1 cellular context compared by ENCODE assay signal in the genomic region with DNA sequence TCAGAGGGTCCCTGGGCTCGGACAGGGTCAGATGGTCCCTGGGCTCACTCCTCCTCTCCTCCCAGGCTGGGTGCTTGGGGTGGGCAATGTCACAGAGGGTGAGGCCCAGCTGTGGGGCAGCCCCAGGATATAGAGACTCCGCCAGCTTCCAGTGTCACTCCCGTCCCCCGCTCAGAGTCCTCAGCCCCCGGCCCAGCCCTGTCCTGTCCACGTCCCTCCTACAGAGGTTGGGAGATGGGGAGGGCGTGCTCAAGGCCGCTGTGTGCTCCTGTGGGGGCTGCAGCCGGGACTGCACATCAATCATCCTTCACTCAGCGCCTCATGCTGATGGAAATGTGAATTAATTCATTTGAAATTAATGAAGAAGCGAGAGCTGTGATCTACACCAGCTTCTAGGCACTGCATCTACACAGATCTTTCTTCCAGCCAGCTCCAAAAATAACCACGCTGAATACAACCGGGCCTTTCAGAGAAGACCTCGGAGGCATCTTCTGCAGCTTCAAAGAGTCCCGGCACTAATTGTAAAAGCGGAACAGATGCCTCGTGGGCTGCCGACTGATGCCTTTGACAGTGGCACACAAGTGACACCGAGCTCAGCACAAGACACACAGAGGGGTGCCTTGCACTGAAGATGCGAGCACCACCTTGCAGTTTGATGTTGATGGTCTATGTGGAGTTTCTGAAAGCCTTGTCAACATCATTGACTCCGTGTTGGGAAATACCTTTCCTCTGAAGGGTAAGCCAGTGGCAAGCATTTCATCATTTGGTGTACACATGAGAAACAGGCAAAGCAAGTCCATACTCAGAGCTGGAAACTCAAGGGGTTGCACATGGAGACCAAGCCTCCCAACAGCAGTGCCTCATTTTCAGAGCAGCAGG.
A peak's percentile ranks its signal among the peaks of the same experiment; 100 is the strongest.
TF ChIP-seq lines count a peak whose summit lies in the region.

No MANE protein-coding gene starts in this region.

TF ChIP-seq in HepG2, 621 proteins besides CTCF, POLR2A, EP300 and RAD21 (continued from another document and continues in another):
- no peak for TF ChIP-seq DZIP1 (CRISPR knock-in tag; IDR thresholded peaks at IDR 0.05)
- no peak for TF ChIP-seq GABPB1 (CRISPR knock-in tag; IDR thresholded peaks at IDR 0.05)
- no peak for TF ChIP-seq ZNF441 (CRISPR knock-in tag; IDR thresholded peaks at IDR 0.05; ENCODE audit: borderline replicate concordance)
- no peak for TF ChIP-seq SALL2 (CRISPR knock-in tag; IDR thresholded peaks at IDR 0.05)
- no peak for TF ChIP-seq MTA3 (CRISPR knock-in tag; IDR thresholded peaks at IDR 0.05)
- TF ChIP-seq, protein P1, sequence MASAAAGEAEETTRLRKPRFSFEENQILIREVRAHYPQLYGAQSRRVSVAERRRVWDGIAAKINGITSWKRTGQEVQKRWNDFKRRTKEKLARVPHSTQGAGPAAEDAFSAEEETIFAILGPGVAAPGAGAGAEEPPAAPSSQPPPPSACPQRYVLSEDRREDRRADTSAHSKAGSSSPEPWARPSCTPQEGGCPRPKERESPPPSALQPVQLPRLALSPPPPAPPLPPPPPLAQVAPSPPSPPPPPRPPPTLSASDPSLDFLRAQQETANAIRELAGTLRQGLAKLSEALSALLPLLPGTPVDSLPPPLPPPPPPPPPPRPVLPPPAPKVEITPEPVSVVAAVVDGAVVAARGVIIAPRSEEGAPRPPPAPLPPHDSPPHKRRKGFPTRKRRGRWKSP (CRISPR knock-in tag; IDR thresholded peaks at IDR 0.05): no peak
- no peak for TF ChIP-seq ATF2 (CRISPR knock-in tag; IDR thresholded peaks at IDR 0.05)
- TF ChIP-seq GTF2F1 (IDR thresholded peaks at IDR 0.05; ENCODE audit: low read length): no peak
- TF ChIP-seq PCBP2 (optimal IDR thresholded peaks at IDR 0.05; ENCODE audit: low read depth, low read length, poor library complexity, severe bottlenecking): no peak
- TF ChIP-seq NFE2 (CRISPR knock-in tag; IDR thresholded peaks at IDR 0.05): no peak
- TF ChIP-seq, protein P2, sequence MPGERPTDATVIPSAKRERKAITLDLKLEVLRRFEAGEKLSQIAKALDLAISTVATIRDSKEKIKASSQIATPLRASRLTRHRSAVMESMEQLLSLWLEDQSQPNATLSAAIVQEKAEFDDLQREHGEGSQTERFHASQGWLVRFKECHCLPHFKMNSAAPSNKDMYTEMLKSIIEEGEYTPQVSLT (CRISPR knock-in tag; IDR thresholded peaks at IDR 0.05; ENCODE audit: borderline replicate concordance, low read depth): no peak
- TF ChIP-seq FOXA3 (CRISPR knock-in tag; IDR thresholded peaks at IDR 0.05): peak; percentile 55; the same call in 1 of the 2 replicates
- no peak for TF ChIP-seq ZNF644 (CRISPR knock-in tag; IDR thresholded peaks at IDR 0.05; ENCODE audit: low read depth)
- no peak for TF ChIP-seq CENPX (CRISPR knock-in tag; IDR thresholded peaks at IDR 0.05)
- TF ChIP-seq, protein P3, sequence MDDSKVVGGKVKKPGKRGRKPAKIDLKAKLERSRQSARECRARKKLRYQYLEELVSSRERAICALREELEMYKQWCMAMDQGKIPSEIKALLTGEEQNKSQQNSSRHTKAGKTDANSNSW (CRISPR knock-in tag; IDR thresholded peaks at IDR 0.05; ENCODE audit: borderline replicate concordance): no peak
- TF ChIP-seq RELA (CRISPR knock-in tag; IDR thresholded peaks at IDR 0.05): no peak
- TF ChIP-seq ZNF761 (CRISPR knock-in tag; conservative IDR thresholded peaks at IDR 0.05): no peak
- TF ChIP-seq ZFP41 (CRISPR knock-in tag; IDR thresholded peaks at IDR 0.05; ENCODE audit: borderline replicate concordance): no peak
- no peak for TF ChIP-seq CAMTA2 (CRISPR knock-in tag; IDR thresholded peaks at IDR 0.05; ENCODE audit: borderline replicate concordance)
- no peak for TF ChIP-seq SYNCRIP (IDR thresholded peaks at IDR 0.05; ENCODE audit: insufficient read depth, low read depth, low read length)
- no peak for TF ChIP-seq MXD4 (CRISPR knock-in tag; IDR thresholded peaks at IDR 0.05)
- 0 out of 2 replicates have a peak, but pooled peaks have one; percentile 19 for TF ChIP-seq HNF4A (CRISPR knock-in tag; IDR thresholded peaks at IDR 0.05)
- TF ChIP-seq NFIB (CRISPR knock-in tag; IDR thresholded peaks at IDR 0.05; ENCODE audit: borderline replicate concordance): no peak
- peak; percentile 37; the same call in 1 of the 2 replicates for TF ChIP-seq GATAD2A (CRISPR knock-in tag; IDR thresholded peaks at IDR 0.05)
- TF ChIP-seq FOXA1 (IDR thresholded peaks at IDR 0.05): no peak
- TF ChIP-seq FOXA1 (CRISPR knock-in tag; IDR thresholded peaks at IDR 0.05): peak; percentile 58
- TF ChIP-seq ZNF235 (CRISPR knock-in tag; IDR thresholded peaks at IDR 0.05; ENCODE audit: borderline replicate concordance): no peak
- TF ChIP-seq NCOA2 (CRISPR knock-in tag; IDR thresholded peaks at IDR 0.05): no peak
- no peak for TF ChIP-seq REST (IDR thresholded peaks at IDR 0.05; ENCODE audit: borderline replicate concordance in 1 of 2, low read depth in 1 of 2, low read length in 2 of 2)
- TF ChIP-seq NFE2L2 (IDR thresholded peaks at IDR 0.05; ENCODE audit: low read length): no peak
- TF ChIP-seq, protein P4, sequence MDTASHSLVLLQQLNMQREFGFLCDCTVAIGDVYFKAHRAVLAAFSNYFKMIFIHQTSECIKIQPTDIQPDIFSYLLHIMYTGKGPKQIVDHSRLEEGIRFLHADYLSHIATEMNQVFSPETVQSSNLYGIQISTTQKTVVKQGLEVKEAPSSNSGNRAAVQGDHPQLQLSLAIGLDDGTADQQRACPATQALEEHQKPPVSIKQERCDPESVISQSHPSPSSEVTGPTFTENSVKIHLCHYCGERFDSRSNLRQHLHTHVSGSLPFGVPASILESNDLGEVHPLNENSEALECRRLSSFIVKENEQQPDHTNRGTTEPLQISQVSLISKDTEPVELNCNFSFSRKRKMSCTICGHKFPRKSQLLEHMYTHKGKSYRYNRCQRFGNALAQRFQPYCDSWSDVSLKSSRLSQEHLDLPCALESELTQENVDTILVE (CRISPR knock-in tag; IDR thresholded peaks at IDR 0.05): no peak
- no peak for TF ChIP-seq SP4 (CRISPR knock-in tag; IDR thresholded peaks at IDR 0.05)
- TF ChIP-seq GLI4 (CRISPR knock-in tag; IDR thresholded peaks at IDR 0.05; ENCODE audit: borderline replicate concordance): no peak
- no peak for TF ChIP-seq ZNF7 (CRISPR knock-in tag; IDR thresholded peaks at IDR 0.05)
- no peak for TF ChIP-seq ZNF570 (CRISPR knock-in tag; IDR thresholded peaks at IDR 0.05; ENCODE audit: borderline replicate concordance)
- TF ChIP-seq CHD4 (IDR thresholded peaks at IDR 0.05; ENCODE audit: borderline replicate concordance, low read length): no peak
- no peak for TF ChIP-seq JUN (CRISPR knock-in tag; IDR thresholded peaks at IDR 0.05)
- TF ChIP-seq ZNF770 (CRISPR knock-in tag; IDR thresholded peaks at IDR 0.05): no peak
- TF ChIP-seq EHMT2 (IDR thresholded peaks at IDR 0.05; ENCODE audit: borderline replicate concordance, low read depth, low read length): no peak
- no peak for TF ChIP-seq ZNF24 (IDR thresholded peaks at IDR 0.05)
- TF ChIP-seq CEBPB (IDR thresholded peaks at IDR 0.05; ENCODE audit: borderline replicate concordance, low read depth, low read length): peak; percentile 79
- no peak for TF ChIP-seq ZNF772 (CRISPR knock-in tag; IDR thresholded peaks at IDR 0.05)
- no peak for TF ChIP-seq ZNF460 (CRISPR knock-in tag; IDR thresholded peaks at IDR 0.05; ENCODE audit: borderline replicate concordance)
- TF ChIP-seq, protein P5, sequence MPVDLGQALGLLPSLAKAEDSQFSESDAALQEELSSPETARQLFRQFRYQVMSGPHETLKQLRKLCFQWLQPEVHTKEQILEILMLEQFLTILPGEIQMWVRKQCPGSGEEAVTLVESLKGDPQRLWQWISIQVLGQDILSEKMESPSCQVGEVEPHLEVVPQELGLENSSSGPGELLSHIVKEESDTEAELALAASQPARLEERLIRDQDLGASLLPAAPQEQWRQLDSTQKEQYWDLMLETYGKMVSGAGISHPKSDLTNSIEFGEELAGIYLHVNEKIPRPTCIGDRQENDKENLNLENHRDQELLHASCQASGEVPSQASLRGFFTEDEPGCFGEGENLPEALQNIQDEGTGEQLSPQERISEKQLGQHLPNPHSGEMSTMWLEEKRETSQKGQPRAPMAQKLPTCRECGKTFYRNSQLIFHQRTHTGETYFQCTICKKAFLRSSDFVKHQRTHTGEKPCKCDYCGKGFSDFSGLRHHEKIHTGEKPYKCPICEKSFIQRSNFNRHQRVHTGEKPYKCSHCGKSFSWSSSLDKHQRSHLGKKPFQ (CRISPR knock-in tag; IDR thresholded peaks at IDR 0.05; ENCODE audit: insufficient replicate concordance): no peak
- TF ChIP-seq ISX (CRISPR knock-in tag; conservative IDR thresholded peaks at IDR 0.05): no peak
- TF ChIP-seq ZNF432 (CRISPR knock-in tag; IDR thresholded peaks at IDR 0.05; ENCODE audit: borderline replicate concordance): no peak
